In genomic region chr3:110727056-110727455, GRCh38 we compare ENCODE assay signal across 29 cellular contexts.
"Had no signal": no experiment of that assay in that cellular context is flagged by ENCODE, and none has a peak within 500 bp of the region (broad histone marks: within the 10 kb centered on the region; RNA-seq: fewer than 3 reads in every experiment).

No MANE protein-coding gene starts in this region.

- H3K27me3 ChIP-seq: ascending aorta, body of pancreas had no signal

- DNase-seq: activated CD4-positive, alpha-beta memory T cell treated with anti-CD3 and anti-CD28 coated beads for 36 hours; activated CD4-positive, alpha-beta T cell treated with anti-CD3 and anti-CD28 coated beads, Interleukin-2, amount 10 ng/mL, durations not matched to agents 7 days and 5 days; activated CD4-positive, CD25-positive, alpha-beta regulatory T cell; activated CD8-positive, alpha-beta memory T cell treated with anti-CD3 and anti-CD28 coated beads for 24 hours; activated effector memory CD4-positive, alpha-beta T cell treated with anti-CD3 and anti-CD28 coated beads, Interleukin-2, amount 50 U/mL, for 16 hours; activated naive CD4-positive, alpha-beta T cell treated with Interleukin-2 at 50 U/mL for 16 hours; activated naive CD8-positive, alpha-beta T cell treated with anti-CD3 and anti-CD28 coated beads, Interleukin-2, amount 50 U/mL, for 24 hours; activated T-cell treated with anti-CD3 and anti-CD28 coated beads, Interleukin-2, amount 50 U/mL, for 4 hours; amniotic stem cell; body of pancreas; central memory CD4-positive, alpha-beta T cell; Kasumi-1; KBM-7; NCI-H1092; NCI-H146; NCI-H187 treated with DMSO at 0.1 percent for 48 hours; NCI-H2081 treated with DMSO at 0.1 percent for 48 hours; NCI-H345; NCI-H510A; NCI-H526 treated with DMSO at 0.1 percent for 48 hours; SIG-M5; T-cell; T-helper 2 cell; T1000 had no signal

- H3K4me1 ChIP-seq: ascending aorta, body of pancreas had no signal

- FAIRE-seq: bronchial epithelial cell, TTC549 had no signal

- H3K4me3 ChIP-seq: ascending aorta, body of pancreas had no signal

- ATAC-seq: activated naive CD4-positive, alpha-beta T cell treated with anti-CD3 and anti-CD28 coated beads, Interleukin-2, amount 50 U/mL, for 72 hours; activated naive CD8-positive, alpha-beta T cell treated with anti-CD3 and anti-CD28 coated beads, Interleukin-2, amount 50 U/mL, for 24 hours; activated T-cell treated with anti-CD3 and anti-CD28 coated beads, Interleukin-2, amount 50 U/mL, for 4 hours; body of pancreas; T-cell had no signal

- H3K9me3 ChIP-seq: ascending aorta, body of pancreas had no signal

- H3K27ac ChIP-seq: ascending aorta, body of pancreas, VCaP had no signal

- H3K36me3 ChIP-seq: ascending aorta had no signal
